ENCODE assay signal across 6 cellular contexts in the genomic region with DNA sequence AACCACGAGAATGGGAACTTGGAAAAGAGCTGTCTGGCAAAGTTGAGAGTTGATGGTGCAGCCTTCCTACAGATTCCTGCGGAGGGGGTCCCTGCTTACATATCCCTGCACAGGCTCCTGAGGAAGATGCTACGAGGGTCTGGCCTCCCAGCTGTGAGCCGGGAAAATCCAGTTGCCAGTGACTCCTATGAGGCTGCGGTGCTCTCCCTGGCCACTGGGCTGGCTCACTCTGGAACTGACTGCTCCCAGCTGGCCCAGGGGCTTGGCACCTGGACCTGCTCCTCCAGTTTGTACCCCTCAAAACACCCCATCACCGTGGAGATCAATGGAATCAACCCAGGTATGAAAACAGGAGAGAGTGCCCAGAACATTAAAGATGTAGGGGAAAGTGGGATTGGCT. TPM values are rescaled to one million over a fixed set of nuclear protein-coding genes. Genes with fewer than 3 reads are reported as not detected.
"Had no signal": no experiment of that assay in that cellular context is flagged by ENCODE, and none has a peak within 500 bp of the region (broad histone marks: within the 10 kb centered on the region; RNA-seq: fewer than 3 reads in every experiment).

No MANE protein-coding gene starts in this region.

RNA-seq across cellular contexts. Expression of gene CTAGE6, which starts 37.2 kb away (rescaled TPM):
- total RNA-seq: colonic mucosa, endodermal cell, heart left ventricle had no signal
- polyA plus RNA-seq: endothelial cell of umbilical vein, fibroblast of lung, heart left ventricle, hepatocyte had no signal
